In the genomic region with DNA sequence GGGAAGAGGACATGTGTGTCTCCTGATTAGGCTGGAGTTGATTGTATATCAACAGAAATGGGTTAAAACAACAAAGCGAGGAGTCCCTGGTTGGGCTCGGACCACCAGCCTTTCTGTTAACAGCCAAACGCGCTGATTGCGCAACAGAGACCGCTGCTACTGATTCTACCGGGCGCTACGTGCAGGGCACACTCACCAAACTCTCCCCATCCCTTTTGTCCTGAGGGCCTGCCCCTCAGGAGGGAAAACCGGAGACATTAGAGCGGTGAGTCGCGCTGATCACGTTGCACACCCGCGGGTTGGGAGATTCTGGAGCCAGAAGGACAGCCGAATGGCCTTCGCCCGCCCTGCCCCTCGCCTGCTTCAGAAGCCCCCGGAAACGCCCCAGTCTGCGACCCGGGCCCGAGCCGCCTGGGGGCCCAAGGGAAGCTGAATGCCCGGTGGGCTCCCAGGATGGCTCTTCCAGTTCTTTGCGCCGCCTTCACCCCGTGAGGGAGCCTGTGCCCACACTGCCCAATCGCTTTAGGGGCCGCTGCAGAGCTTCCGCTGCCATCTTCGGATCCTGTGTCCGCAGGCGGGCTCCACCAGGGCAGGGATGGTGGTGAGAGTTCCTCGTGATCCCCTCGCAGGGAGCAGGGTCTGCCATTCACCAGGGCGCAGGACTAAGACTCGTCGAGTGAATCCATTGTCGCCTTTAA, we compare ENCODE assay signal across 1 cellular context.
A peak's percentile ranks its signal among the peaks of the same experiment; 100 is the strongest.
TF ChIP-seq lines count a peak whose summit lies in the region.

No MANE protein-coding gene starts in this region.

TF ChIP-seq in IMR-90, 13 proteins besides CTCF, POLR2A, EP300 and RAD21 (continued from another document):
- TF ChIP-seq FOS (IDR thresholded peaks at IDR 0.05; ENCODE audit: low read depth, low read length): no peak
- TF ChIP-seq NFE2L2 (IDR thresholded peaks at IDR 0.05; ENCODE audit: low read depth, low read length): no peak
- no peak for TF ChIP-seq MAZ (IDR thresholded peaks at IDR 0.05; ENCODE audit: borderline replicate concordance, low read depth, low read length)
- peak; percentile 89 for TF ChIP-seq CEBPB (IDR thresholded peaks at IDR 0.05; ENCODE audit: low read depth, low read length)
